ENCODE assay signal across 1 cellular context in the genomic region with DNA sequence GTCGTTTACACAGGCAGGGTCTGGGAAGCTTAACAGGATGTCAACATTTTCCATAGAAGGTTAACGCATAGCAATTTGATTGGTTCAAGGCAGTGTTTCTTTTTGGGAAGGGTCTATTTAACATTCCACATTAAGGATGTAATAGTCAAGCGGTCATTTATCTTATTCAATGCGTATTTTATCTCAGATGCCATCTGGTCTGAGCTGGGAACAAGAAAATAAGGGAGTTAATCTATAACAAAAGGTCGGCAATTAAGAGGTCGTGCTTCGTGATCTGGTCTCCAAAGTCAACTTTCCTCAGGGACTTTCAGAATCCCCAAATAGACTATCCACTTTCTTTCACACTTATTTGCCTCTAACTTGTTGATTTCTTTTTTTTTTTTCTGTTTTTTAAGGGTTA.
TF ChIP-seq lines count a peak whose summit lies in the region.

No MANE protein-coding gene starts in this region.

TF ChIP-seq in GM23338, 12 proteins besides CTCF, POLR2A, EP300 and RAD21 (continued from another document):
- TF ChIP-seq, protein P1, sequence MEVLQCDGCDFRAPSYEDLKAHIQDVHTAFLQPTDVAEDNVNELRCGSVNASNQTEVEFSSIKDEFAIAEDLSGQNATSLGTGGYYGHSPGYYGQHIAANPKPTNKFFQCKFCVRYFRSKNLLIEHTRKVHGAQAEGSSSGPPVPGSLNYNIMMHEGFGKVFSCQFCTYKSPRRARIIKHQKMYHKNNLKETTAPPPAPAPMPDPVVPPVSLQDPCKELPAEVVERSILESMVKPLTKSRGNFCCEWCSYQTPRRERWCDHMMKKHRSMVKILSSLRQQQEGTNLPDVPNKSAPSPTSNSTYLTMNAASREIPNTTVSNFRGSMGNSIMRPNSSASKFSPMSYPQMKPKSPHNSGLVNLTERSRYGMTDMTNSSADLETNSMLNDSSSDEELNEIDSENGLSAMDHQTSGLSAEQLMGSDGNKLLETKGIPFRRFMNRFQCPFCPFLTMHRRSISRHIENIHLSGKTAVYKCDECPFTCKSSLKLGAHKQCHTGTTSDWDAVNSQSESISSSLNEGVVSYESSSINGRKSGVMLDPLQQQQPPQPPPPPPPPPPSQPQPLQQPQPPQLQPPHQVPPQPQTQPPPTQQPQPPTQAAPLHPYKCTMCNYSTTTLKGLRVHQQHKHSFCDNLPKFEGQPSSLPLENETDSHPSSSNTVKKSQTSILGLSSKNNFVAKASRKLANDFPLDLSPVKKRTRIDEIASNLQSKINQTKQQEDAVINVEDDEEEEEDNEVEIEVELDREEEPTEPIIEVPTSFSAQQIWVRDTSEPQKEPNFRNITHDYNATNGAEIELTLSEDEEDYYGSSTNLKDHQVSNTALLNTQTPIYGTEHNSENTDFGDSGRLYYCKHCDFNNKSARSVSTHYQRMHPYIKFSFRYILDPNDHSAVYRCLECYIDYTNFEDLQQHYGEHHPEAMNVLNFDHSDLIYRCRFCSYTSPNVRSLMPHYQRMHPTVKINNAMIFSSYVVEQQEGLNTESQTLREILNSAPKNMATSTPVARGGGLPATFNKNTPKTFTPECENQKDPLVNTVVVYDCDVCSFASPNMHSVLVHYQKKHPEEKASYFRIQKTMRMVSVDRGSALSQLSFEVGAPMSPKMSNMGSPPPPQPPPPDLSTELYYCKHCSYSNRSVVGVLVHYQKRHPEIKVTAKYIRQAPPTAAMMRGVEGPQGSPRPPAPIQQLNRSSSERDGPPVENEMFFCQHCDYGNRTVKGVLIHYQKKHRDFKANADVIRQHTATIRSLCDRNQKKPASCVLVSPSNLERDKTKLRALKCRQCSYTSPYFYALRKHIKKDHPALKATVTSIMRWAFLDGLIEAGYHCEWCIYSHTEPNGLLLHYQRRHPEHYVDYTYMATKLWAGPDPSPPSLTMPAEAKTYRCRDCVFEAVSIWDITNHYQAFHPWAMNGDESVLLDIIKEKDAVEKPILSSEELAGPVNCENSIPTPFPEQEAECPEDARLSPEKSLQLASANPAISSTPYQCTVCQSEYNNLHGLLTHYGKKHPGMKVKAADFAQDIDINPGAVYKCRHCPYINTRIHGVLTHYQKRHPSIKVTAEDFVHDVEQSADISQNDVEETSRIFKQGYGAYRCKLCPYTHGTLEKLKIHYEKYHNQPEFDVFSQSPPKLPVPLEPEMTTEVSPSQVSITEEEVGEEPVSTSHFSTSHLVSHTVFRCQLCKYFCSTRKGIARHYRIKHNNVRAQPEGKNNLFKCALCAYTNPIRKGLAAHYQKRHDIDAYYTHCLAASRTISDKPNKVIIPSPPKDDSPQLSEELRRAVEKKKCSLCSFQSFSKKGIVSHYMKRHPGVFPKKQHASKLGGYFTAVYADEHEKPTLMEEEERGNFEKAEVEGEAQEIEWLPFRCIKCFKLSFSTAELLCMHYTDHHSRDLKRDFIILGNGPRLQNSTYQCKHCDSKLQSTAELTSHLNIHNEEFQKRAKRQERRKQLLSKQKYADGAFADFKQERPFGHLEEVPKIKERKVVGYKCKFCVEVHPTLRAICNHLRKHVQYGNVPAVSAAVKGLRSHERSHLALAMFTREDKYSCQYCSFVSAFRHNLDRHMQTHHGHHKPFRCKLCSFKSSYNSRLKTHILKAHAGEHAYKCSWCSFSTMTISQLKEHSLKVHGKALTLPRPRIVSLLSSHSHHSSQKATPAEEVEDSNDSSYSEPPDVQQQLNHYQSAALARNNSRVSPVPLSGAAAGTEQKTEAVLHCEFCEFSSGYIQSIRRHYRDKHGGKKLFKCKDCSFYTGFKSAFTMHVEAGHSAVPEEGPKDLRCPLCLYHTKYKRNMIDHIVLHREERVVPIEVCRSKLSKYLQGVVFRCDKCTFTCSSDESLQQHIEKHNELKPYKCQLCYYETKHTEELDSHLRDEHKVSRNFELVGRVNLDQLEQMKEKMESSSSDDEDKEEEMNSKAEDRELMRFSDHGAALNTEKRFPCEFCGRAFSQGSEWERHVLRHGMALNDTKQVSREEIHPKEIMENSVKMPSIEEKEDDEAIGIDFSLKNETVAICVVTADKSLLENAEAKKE (CRISPR knock-in tag; IDR thresholded peaks at IDR 0.05) = no peak
- no peak for TF ChIP-seq STAT1 (IDR thresholded peaks at IDR 0.05; ENCODE audit: unreplicated experiment)
- TF ChIP-seq EZH2phosphoT487 (IDR thresholded peaks at IDR 0.05; ENCODE audit: unreplicated experiment) = no peak
- TF ChIP-seq ZNF331 (CRISPR knock-in tag; IDR thresholded peaks at IDR 0.05; ENCODE audit: low read depth) = no peak
- no peak for TF ChIP-seq JUNB (IDR thresholded peaks at IDR 0.05; ENCODE audit: unreplicated experiment)
